In genomic region chr6:116424001-116424400, GRCh38 we compare ENCODE assay signal across 24 cellular contexts. TPM values are rescaled to one million over a fixed set of nuclear protein-coding genes. Genes with fewer than 3 reads are reported as not detected.
DNase-seq lines count a peak whose midpoint lies in the region; ATAC-seq and TF ChIP-seq lines count a peak whose summit lies in the region.
"Had no signal": no experiment of that assay in that cellular context is flagged by ENCODE, and none has a peak within 500 bp of the region (broad histone marks: within the 10 kb centered on the region; RNA-seq: fewer than 3 reads in every experiment).

No MANE protein-coding gene starts in this region.

- no peak for TF ChIP-seq POLR2A in gastroesophageal sphincter (IDR thresholded peaks at IDR 0.05)

- H3K4me1 Mint-ChIP-seq in endothelial cell (ENCODE audit: unreplicated experiment) = peaks cover 2% of the 10 kb centered on the region
- H3K4me1 Mint-ChIP-seq: CD4-positive, alpha-beta memory T cell; neural progenitor cell had no signal

- DNase-seq in AG08395 (ENCODE audit: low spot score) (peak; percentile 61), HS-5 (ENCODE audit: low read depth) (peak; percentile 52), amniotic epithelial cell (ENCODE audit: low read depth) (peak; percentile 40), GDM1 (lab: John Stamatoyannopoulos, UW) (no peak), endothelial cell (ENCODE audit: low spot score) (no peak), NCI-H1694 treated with DMSO at 0.1 percent for 48 hours (lab: John Stamatoyannopoulos, UW) (no peak), T-helper 2 cell (no peak)
- DNase-seq: activated CD4-positive, alpha-beta T cell treated with anti-CD3 and anti-CD28 coated beads for 1 hour; activated CD8-positive, alpha-beta memory T cell treated with anti-CD3 and anti-CD28 coated beads, Interleukin-2, amount 50 U/mL, for 4 hours; CD4-positive, alpha-beta memory T cell; cortex of kidney; DMS53; hippocampal formation; MV-4-11; NCI-H2081 treated with DMSO at 0.1 percent for 48 hours; NCI-H524; right cardiac atrium; SJCRH30; T1000 had no signal

- WGBS in gastroesophageal sphincter (ENCODE audit: low coverage in 1 of 2), 2 donors = 60 to 73% methylated on average over 1 of the region's 1 CpG

- no peak for TF ChIP-seq EP300 in gastroesophageal sphincter (IDR thresholded peaks at IDR 0.05)

- peaks cover 3 to 24% (median 3%) of the 10 kb centered on the region in 3 donors for H3K4me1 ChIP-seq in gastroesophageal sphincter
- H3K4me1 ChIP-seq: neural progenitor cell had no signal

- no peaks in the 10 kb centered on the region for H3K9me3 Mint-ChIP-seq in endothelial cell (ENCODE audit: unreplicated experiment)
- H3K9me3 Mint-ChIP-seq: neural progenitor cell had no signal

- no peak overlapping the region for H3K27ac ChIP-seq in gastroesophageal sphincter
- H3K27ac ChIP-seq: neural progenitor cell, SJCRH30 had no signal

- ATAC-seq in gastroesophageal sphincter = peak; percentile 50
- ATAC-seq: right cardiac atrium had no signal

- H3K9me3 ChIP-seq in gastroesophageal sphincter = no peaks in the 10 kb centered on the region
- H3K9me3 ChIP-seq: SJCRH30 had no signal

- H3K36me3 ChIP-seq in gastroesophageal sphincter = peaks cover 0 to 21% of the 10 kb centered on the region in 2 donors
- H3K36me3 ChIP-seq: neural progenitor cell had no signal

- H3K36me3 Mint-ChIP-seq in endothelial cell (ENCODE audit: low read depth, unreplicated experiment) = no peaks in the 10 kb centered on the region

- no peak overlapping the region for H3K4me3 ChIP-seq in gastroesophageal sphincter
- H3K4me3 ChIP-seq: neural progenitor cell, SJCRH30 had no signal

- H3K27me3 Mint-ChIP-seq in endothelial cell (ENCODE audit: unreplicated experiment) = peaks cover under 1% of the 10 kb centered on the region
- H3K27me3 Mint-ChIP-seq: CD4-positive, alpha-beta memory T cell; stimulated activated naive CD8-positive, alpha-beta T cell treated with anti-CD3 and anti-CD28 coated beads, Interleukin-15, Interleukin-2, amounts not matched to agents 100 ng/mL and 50 ng/mL, for 24 hours; type B pancreatic cell had no signal

- H3K27me3 ChIP-seq in gastroesophageal sphincter = no peaks in the 10 kb centered on the region
- H3K27me3 ChIP-seq: neural progenitor cell, SJCRH30 had no signal

- TF ChIP-seq CTCF in gastroesophageal sphincter (IDR thresholded peaks at IDR 0.05) (no peak), endothelial cell (IDR thresholded peaks at IDR 0.05; ENCODE audit: unreplicated experiment) (no peak)

- H3K4me3 Mint-ChIP-seq in endothelial cell (ENCODE audit: unreplicated experiment) = no peak overlapping the region
- H3K4me3 Mint-ChIP-seq: CD4-positive, alpha-beta memory T cell; neural progenitor cell; stimulated activated naive CD8-positive, alpha-beta T cell treated with anti-CD3 and anti-CD28 coated beads, Interleukin-15, Interleukin-2, amounts not matched to agents 100 ng/mL and 50 ng/mL, for 24 hours; type B pancreatic cell had no signal

- no peak overlapping the region for H3K27ac Mint-ChIP-seq in endothelial cell (ENCODE audit: unreplicated experiment)
- H3K27ac Mint-ChIP-seq: CD4-positive, alpha-beta memory T cell; neural progenitor cell; stimulated activated naive CD8-positive, alpha-beta T cell treated with anti-CD3 and anti-CD28 coated beads, Interleukin-15, Interleukin-2, amounts not matched to agents 100 ng/mL and 50 ng/mL, for 24 hours; type B pancreatic cell had no signal

RNA-seq across cellular contexts. Expression of gene CALHM6, which starts 37.2 kb away (rescaled TPM):
- total RNA-seq in gastroesophageal sphincter (1 to 10 TPM in 2 of 4 donors, under 1 TPM in 1, not detected in 1; 0.50 to 6.9 (median 4.2) TPM), endothelial cell (ENCODE audit: unreplicated experiment) (1.3 TPM)
- total RNA-seq: A673, SJCRH30 had no signal

RNA-seq across cellular contexts. Expression of gene DSE, which starts 53.3 kb away (rescaled TPM):
- 10 to 100 TPM; 26.3 to 45.4 (median 36.3) TPM for total RNA-seq in gastroesophageal sphincter
- 26.5 TPM for total RNA-seq in endothelial cell (ENCODE audit: unreplicated experiment)

Comparison
In these comparisons a context has a peak if more than half of its experiments do, and no peak if none do; other contexts are left out.
1. DNase-seq: peak in AG08395 (single experiment), HS-5 (single experiment) and amniotic epithelial cell (single experiment); none in GDM1 (single experiment), endothelial cell (single experiment), NCI-H1694 treated with DMSO at 0.1 percent for 48 hours (single experiment) and T-helper 2 cell (0 of 5).